Comparison of ENCODE assay signal across 8 cellular contexts in genomic region chr3:69541823-69542264, GRCh38.
A peak's percentile ranks its signal among the peaks of the same experiment; 100 is the strongest.
DNase-seq lines count a peak whose midpoint lies in the region; ATAC-seq and TF ChIP-seq lines count a peak whose summit lies in the region.

No MANE protein-coding gene starts in this region.

- H3K9me3 Mint-ChIP-seq in activated CD4-positive, alpha-beta memory T cell treated with anti-CD3 and anti-CD28 coated beads, Interleukin-2, amount 10 ng/mL, durations not matched to agents 7 days and 5 days, result no peaks in the 10 kb centered on the region

- CTCF ChIA-PET in activated CD4-positive, alpha-beta memory T cell treated with anti-CD3 and anti-CD28 coated beads, Interleukin-2, amount 10 ng/mL, durations not matched to agents 7 days and 5 days (lab: Charles Lee), result no interaction called here

- H3K4me1 Mint-ChIP-seq in activated CD4-positive, alpha-beta memory T cell treated with anti-CD3 and anti-CD28 coated beads, Interleukin-2, amount 10 ng/mL, durations not matched to agents 7 days and 5 days, result peaks cover 2% of the 10 kb centered on the region

- POLR2A ChIA-PET in activated CD4-positive, alpha-beta memory T cell treated with anti-CD3 and anti-CD28 coated beads, Interleukin-2, amount 10 ng/mL, durations not matched to agents 7 days and 5 days (lab: Charles Lee), result no interaction called here

- no peak for TF ChIP-seq POLR2A in prostate gland (IDR thresholded peaks at IDR 0.05)

- no peak overlapping the region for H3K27ac ChIP-seq in SK-N-MC
- H3K27ac ChIP-seq in heart right ventricle, result peak overlapping the region in 8 of 10 donors; percentile 2 to 72 (median 54)
- H3K27ac ChIP-seq in prostate gland, result peak overlapping the region; percentile 41 to 53

- no peak overlapping the region for H3K27ac Mint-ChIP-seq in activated CD4-positive, alpha-beta memory T cell treated with anti-CD3 and anti-CD28 coated beads, Interleukin-2, amount 10 ng/mL, durations not matched to agents 7 days and 5 days

- H3K9me3 ChIP-seq in SK-N-MC (ENCODE audit: low read depth, low read length) (no peaks in the 10 kb centered on the region), heart right ventricle (no peaks in the 10 kb centered on the region), prostate gland (no peaks in the 10 kb centered on the region)

- no peaks in the 10 kb centered on the region for H3K36me3 ChIP-seq in SK-N-MC (ENCODE audit: insufficient read depth, low read length)
- H3K36me3 ChIP-seq in heart right ventricle, result no peaks in the 10 kb centered on the region
- H3K36me3 ChIP-seq in prostate gland, result no peaks in the 10 kb centered on the region

- H3K4me3 ChIP-seq in SK-N-MC, result peak overlapping the region; percentile 33
- peak overlapping the region; percentile 41 to 81 (median 67) for H3K4me3 ChIP-seq in heart right ventricle
- peak overlapping the region; percentile 46 to 47 for H3K4me3 ChIP-seq in prostate gland

- WGBS in heart right ventricle, 2 donors, result 0 to 1% methylated on average over 48 of the region's 48 CpGs
- WGBS in prostate gland, result under 1% methylated on average over 22 of the region's 48 CpGs

- H3K27me3 Mint-ChIP-seq in activated CD4-positive, alpha-beta memory T cell treated with anti-CD3 and anti-CD28 coated beads, Interleukin-2, amount 10 ng/mL, durations not matched to agents 7 days and 5 days, result peaks cover 42% of the 10 kb centered on the region

- peaks cover 0 to 32% (median 14%) of the 10 kb centered on the region in 9 donors for H3K4me1 ChIP-seq in heart right ventricle
- no peaks in the 10 kb centered on the region for H3K4me1 ChIP-seq in prostate gland (replicated peaks)

- peak in 7 of 8 donors; percentile 5 to 63 (median 21) for ATAC-seq in heart right ventricle
- no peak for ATAC-seq in HG02678 (IDR thresholded peaks at IDR 0.05; ENCODE audit: unreplicated experiment)
- no peak for ATAC-seq in GM21529 (IDR thresholded peaks at IDR 0.05; ENCODE audit: unreplicated experiment)

- H3K27me3 ChIP-seq in heart right ventricle (peaks cover 0 to 35% (median 13%) of the 10 kb centered on the region in 7 donors), prostate gland (replicated peaks; ENCODE audit: insufficient read depth) (peaks cover 2% of the 10 kb centered on the region)

- intact Hi-C loops in heart right ventricle (cut with DNase I) (loop anchor here in 4 of 10 donors (5.0 to 10.0 kb wide), 3 partner anchors 97 to 125 kb away; no protein-coding TSS in a partner anchor), prostate gland (cut with DNase I) (loop anchor here (10.0 kb wide), 1 partner anchor 123 kb away; no protein-coding TSS in a partner anchor)

- in situ Hi-C loops in GM13976 (cut with MboI; ENCODE audit: low sequenced_read_pairs, unreplicated experiment), result no loop called here

- TF ChIP-seq CTCF in GM13976 (IDR thresholded peaks at IDR 0.05; ENCODE audit: borderline replicate concordance, control extremely low read depth, extremely low read depth, insufficient read depth, missing control alignments) (no peak), heart right ventricle (IDR thresholded peaks at IDR 0.05) (no peak), prostate gland (IDR thresholded peaks at IDR 0.05) (no peak)

- DNase-seq in GM13976 (ENCODE audit: low spot score) (peak; percentile 26), SK-N-MC (ENCODE audit: low read depth, low spot score) (no peak), heart right ventricle (peak in 1 of 2 donors; percentile 36), prostate gland (ENCODE audit: low spot score) (no peak), GDM1 (lab: John Stamatoyannopoulos, UW) (no peak)
- DNase-seq in activated CD4-positive, alpha-beta memory T cell treated with anti-CD3 and anti-CD28 coated beads, Interleukin-2, amount 10 ng/mL, durations not matched to agents 7 days and 5 days, result no peak

- no peak overlapping the region for H3K4me3 Mint-ChIP-seq in activated CD4-positive, alpha-beta memory T cell treated with anti-CD3 and anti-CD28 coated beads, Interleukin-2, amount 10 ng/mL, durations not matched to agents 7 days and 5 days

- no peak overlapping the region for H3K9ac ChIP-seq in SK-N-MC (ENCODE audit: insufficient read length)

- H3K36me3 Mint-ChIP-seq in activated CD4-positive, alpha-beta memory T cell treated with anti-CD3 and anti-CD28 coated beads, Interleukin-2, amount 10 ng/mL, durations not matched to agents 7 days and 5 days (ENCODE audit: low read depth), result no peaks in the 10 kb centered on the region

Comparison
In these comparisons a context has a peak if more than half of its experiments do, and no peak if none do; other contexts are left out.
1. ATAC-seq: peak in heart right ventricle (7 of 8); none in HG02678 (single experiment) and GM21529 (single experiment).
2. Peak in every context shown above with its lines, with median percentiles within 50 percentile points of each other: H3K4me3 ChIP-seq.